Comparison of ENCODE assay signal across 1 cellular context in genomic region chr4:67699603-67700002, GRCh38.
TF ChIP-seq lines count a peak whose summit lies in the region.

No MANE protein-coding gene starts in this region.

TF ChIP-seq in H1, 55 proteins besides CTCF, POLR2A, EP300 and RAD21:
- TF ChIP-seq CHD7 (IDR thresholded peaks at IDR 0.05; ENCODE audit: insufficient replicate concordance, low read length) (no peak), JUND (IDR thresholded peaks at IDR 0.05; ENCODE audit: low read length) (no peak), NRF1 (IDR thresholded peaks at IDR 0.05; ENCODE audit: low read depth, low read length) (no peak), JUN (IDR thresholded peaks at IDR 0.05; ENCODE audit: low read depth, low read length) (no peak), CREB1 (IDR thresholded peaks at IDR 0.05) (no peak), KDM1A (IDR thresholded peaks at IDR 0.05; ENCODE audit: borderline replicate concordance, low read length) (no peak), TAF1 (IDR thresholded peaks at IDR 0.05; ENCODE audit: low read depth, low read length) (no peak), MAFK (IDR thresholded peaks at IDR 0.05; ENCODE audit: low read depth, low read length) (no peak), BRCA1 (IDR thresholded peaks at IDR 0.05; ENCODE audit: low read depth, low read length) (no peak), BACH1 (IDR thresholded peaks at IDR 0.05; ENCODE audit: low read length) (no peak), POU5F1 (IDR thresholded peaks at IDR 0.05; ENCODE audit: low read depth, low read length) (no peak), GTF2F1 (IDR thresholded peaks at IDR 0.05; ENCODE audit: borderline replicate concordance, low read depth, low read length) (no peak), BCL11A (IDR thresholded peaks at IDR 0.05; ENCODE audit: low read depth in 2 of 2, low read length in 2 of 2) (no peak)
